In the genomic region with DNA sequence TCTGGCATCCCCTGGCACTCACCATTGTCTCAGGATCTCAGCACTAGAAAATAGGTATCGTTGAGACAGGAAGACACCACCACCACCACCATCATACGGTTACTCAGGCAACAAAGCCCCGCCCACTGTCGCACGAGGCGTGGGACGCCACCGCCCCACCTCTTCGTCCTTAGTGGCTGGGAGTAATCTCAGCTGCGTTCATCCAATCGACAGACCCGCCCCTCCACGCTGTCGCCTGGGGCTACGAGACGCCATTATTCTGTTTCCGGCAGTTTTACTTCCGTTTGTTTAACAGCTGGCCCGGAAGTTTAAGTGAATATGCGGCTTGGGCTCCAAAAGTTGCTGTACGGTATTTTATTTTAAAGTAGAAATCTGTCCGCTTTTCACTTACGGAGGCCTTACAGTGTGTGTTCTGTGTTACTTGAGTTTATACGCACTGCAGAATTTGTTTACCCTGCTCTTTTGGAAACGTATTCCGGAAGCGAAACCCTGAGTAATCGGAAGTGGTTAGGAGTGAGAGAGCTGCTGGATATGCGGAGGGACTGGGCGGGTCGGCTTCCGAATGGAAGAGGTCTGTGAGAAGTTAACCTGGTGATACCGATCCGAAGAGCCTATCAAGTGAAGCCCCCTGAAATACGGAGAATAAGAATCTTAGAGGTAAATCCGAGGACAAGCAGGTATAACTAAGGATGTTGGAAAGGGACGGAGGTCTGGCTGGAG, we compare ENCODE assay signal across 8 cellular contexts. TPM values are rescaled to one million over a fixed set of nuclear protein-coding genes. Genes with fewer than 3 reads are reported as not detected.
DNase-seq lines count a peak whose midpoint lies in the region; TF ChIP-seq lines count a peak whose summit lies in the region.

A gene with protein sequence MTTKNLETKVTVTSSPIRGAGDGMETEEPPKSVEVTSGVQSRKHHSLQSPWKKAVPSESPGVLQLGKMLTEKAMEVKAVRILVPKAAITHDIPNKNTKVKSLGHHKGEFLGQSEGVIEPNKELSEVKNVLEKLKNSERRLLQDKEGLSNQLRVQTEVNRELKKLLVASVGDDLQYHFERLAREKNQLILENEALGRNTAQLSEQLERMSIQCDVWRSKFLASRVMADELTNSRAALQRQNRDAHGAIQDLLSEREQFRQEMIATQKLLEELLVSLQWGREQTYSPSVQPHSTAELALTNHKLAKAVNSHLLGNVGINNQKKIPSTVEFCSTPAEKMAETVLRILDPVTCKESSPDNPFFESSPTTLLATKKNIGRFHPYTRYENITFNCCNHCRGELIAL (plus strand): TSS at position 510 of the 720 bp plus-strand sequence. CDS start 1,328 bp downstream, outside the sequence.
A gene with protein sequence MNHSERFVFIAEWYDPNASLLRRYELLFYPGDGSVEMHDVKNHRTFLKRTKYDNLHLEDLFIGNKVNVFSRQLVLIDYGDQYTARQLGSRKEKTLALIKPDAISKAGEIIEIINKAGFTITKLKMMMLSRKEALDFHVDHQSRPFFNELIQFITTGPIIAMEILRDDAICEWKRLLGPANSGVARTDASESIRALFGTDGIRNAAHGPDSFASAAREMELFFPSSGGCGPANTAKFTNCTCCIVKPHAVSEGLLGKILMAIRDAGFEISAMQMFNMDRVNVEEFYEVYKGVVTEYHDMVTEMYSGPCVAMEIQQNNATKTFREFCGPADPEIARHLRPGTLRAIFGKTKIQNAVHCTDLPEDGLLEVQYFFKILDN (minus strand): TSS at position 112 of the 720 bp plus-strand sequence. CDS start 87 bp downstream, at position 25.

- DNase-seq in GDM1 (lab: John Stamatoyannopoulos, UW) (peak; percentile 95), HEK293T (ENCODE audit: extremely low spot score) (peak; percentile 95), MV-4-11 (lab: John Stamatoyannopoulos, UW) (peak; percentile 98), SJSA1 (ENCODE audit: low read depth in 1 of 2, low spot score in 2 of 2) (peak; percentile 97 to 98), germinal center (ENCODE audit: low spot score) (peak; percentile 95), non-pigmented ciliary epithelial cell (ENCODE audit: low read depth) (peak; percentile 89), superior temporal gyrus (ENCODE audit: extremely low spot score) (peak; percentile 99)
- peak; percentile 87 to 97 (median 94) for DNase-seq in activated naive CD4-positive, alpha-beta T cell (lab: John Stamatoyannopoulos, UW)

- H3K27me3 ChIP-seq in SJSA1 (replicated peaks) = no peaks in the 10 kb centered on the region

- H3K9me3 ChIP-seq in SJSA1 (replicated peaks) = peaks cover 4% of the 10 kb centered on the region; the same call in 1 of the 2 replicates

- peak within 1 kb of the TSS; percentile 90 for H3K27ac ChIP-seq in SJSA1

- H3K4me1 ChIP-seq in SJSA1 (replicated peaks) = peaks cover 16% of the 10 kb centered on the region

- H3K4me3 ChIP-seq in SJSA1 = peak within 1 kb of the TSS; percentile 54

- POLR2A ChIA-PET in HEK293T (lab: Yijun Ruan, JAX) = interaction anchor here (0.6 to 1.2 kb wide), 5 partner anchors 59 to 754 kb away, joined by 3 to 6 read pairs (median 4); a partner anchor contains a TSS

- CTCF ChIA-PET in HEK293T (lab: Yijun Ruan, JAX) = interaction anchor here (0.6 kb wide), 1 partner anchor 779 kb away, joined by 3 read pairs; no protein-coding TSS in a partner anchor

- peaks cover 23% of the 10 kb centered on the region for H3K36me3 ChIP-seq in SJSA1

TF ChIP-seq in HEK293T, 16 proteins besides CTCF, POLR2A, EP300 and RAD21:
- TF ChIP-seq, protein P1, sequence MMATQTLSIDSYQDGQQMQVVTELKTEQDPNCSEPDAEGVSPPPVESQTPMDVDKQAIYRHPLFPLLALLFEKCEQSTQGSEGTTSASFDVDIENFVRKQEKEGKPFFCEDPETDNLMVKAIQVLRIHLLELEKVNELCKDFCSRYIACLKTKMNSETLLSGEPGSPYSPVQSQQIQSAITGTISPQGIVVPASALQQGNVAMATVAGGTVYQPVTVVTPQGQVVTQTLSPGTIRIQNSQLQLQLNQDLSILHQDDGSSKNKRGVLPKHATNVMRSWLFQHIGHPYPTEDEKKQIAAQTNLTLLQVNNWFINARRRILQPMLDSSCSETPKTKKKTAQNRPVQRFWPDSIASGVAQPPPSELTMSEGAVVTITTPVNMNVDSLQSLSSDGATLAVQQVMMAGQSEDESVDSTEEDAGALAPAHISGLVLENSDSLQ (IDR thresholded peaks at IDR 0.05) = peak; percentile 89
- TF ChIP-seq SP1 (IDR thresholded peaks at IDR 0.05) = no peak

RNA-seq across cellular contexts. Expression of the first gene that starts in this region (rescaled TPM):
- 36.3 and 37.1 TPM in 2 replicates for total RNA-seq in SJSA1 (2014; rRNA removed; shearing (Covaris generic))

RNA-seq across cellular contexts. Expression of the second gene that starts in this region (rescaled TPM):
- 20.6 and 44.6 TPM in 2 replicates for total RNA-seq in SJSA1 (2014; rRNA removed; shearing (Covaris generic))

Comparison
In these comparisons a context has a peak if more than half of its experiments do, and no peak if none do; other contexts are left out.
1. Peak in every context shown above with its lines: DNase-seq, H3K4me3 ChIP-seq and H3K27ac ChIP-seq.